1 cellular context compared by ENCODE assay signal in the genomic region with DNA sequence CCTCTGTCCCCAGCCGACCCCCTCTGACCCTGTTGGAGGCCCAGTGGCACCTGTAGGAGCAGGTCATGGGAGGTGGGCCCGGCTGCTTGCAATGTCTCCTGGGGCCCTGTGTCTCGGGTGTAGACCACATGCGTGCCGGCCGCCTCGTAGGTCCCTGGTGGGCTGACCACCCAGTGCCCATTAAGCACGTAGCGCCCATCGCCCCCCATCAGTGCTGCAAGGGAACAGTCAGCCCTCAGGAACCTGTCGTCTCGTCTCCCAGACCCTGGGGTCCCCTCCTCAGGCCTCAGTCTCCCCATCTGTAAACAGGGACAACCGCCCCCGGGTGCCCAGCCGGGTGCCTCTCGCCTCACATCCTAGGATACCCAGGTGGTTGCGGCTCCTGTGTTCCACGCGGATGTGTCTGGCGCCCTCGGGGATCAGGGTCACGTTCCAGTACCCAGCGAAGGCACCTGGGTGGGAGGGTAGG.
TF ChIP-seq lines count a peak whose summit lies in the region.

No MANE protein-coding gene starts in this region.

TF ChIP-seq in GM23338, 12 proteins besides CTCF, POLR2A, EP300 and RAD21 (continued from another document):
- TF ChIP-seq, protein P1, sequence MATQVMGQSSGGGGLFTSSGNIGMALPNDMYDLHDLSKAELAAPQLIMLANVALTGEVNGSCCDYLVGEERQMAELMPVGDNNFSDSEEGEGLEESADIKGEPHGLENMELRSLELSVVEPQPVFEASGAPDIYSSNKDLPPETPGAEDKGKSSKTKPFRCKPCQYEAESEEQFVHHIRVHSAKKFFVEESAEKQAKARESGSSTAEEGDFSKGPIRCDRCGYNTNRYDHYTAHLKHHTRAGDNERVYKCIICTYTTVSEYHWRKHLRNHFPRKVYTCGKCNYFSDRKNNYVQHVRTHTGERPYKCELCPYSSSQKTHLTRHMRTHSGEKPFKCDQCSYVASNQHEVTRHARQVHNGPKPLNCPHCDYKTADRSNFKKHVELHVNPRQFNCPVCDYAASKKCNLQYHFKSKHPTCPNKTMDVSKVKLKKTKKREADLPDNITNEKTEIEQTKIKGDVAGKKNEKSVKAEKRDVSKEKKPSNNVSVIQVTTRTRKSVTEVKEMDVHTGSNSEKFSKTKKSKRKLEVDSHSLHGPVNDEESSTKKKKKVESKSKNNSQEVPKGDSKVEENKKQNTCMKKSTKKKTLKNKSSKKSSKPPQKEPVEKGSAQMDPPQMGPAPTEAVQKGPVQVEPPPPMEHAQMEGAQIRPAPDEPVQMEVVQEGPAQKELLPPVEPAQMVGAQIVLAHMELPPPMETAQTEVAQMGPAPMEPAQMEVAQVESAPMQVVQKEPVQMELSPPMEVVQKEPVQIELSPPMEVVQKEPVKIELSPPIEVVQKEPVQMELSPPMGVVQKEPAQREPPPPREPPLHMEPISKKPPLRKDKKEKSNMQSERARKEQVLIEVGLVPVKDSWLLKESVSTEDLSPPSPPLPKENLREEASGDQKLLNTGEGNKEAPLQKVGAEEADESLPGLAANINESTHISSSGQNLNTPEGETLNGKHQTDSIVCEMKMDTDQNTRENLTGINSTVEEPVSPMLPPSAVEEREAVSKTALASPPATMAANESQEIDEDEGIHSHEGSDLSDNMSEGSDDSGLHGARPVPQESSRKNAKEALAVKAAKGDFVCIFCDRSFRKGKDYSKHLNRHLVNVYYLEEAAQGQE (IDR thresholded peaks at IDR 0.05; ENCODE audit: unreplicated experiment): no peak
- TF ChIP-seq POLR2AphosphoS5 (IDR thresholded peaks at IDR 0.05; ENCODE audit: low read depth) (no peak), JUNB (IDR thresholded peaks at IDR 0.05; ENCODE audit: unreplicated experiment) (no peak), ZNF462 (CRISPR knock-in tag; IDR thresholded peaks at IDR 0.05) (no peak), EZH2phosphoT487 (IDR thresholded peaks at IDR 0.05; ENCODE audit: unreplicated experiment) (no peak)
